ENCODE assay signal across 27 cellular contexts in the genomic region with DNA sequence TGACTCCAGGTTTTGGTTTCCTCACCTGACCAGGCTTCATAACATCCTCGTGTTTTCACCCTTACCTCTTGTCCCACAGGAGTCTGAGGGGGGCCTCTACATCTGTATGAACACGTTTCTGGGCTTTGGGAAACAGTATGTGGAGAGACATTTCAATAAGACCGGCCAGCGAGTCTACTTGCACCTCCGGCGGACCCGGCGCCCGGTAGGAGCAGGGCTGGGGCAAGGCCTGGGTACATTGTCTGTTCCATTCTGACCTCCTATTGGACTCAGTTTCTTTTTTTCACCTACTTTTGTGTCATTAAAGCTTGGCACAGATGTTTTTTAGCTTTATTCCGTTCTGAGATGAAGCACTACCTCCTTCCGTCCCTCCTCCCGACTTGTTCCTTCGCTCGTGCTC. TPM values are rescaled to one million over a fixed set of nuclear protein-coding genes. Genes with fewer than 3 reads are reported as not detected.
DNase-seq lines count a peak whose midpoint lies in the region; ATAC-seq, FAIRE-seq and TF ChIP-seq lines count a peak whose summit lies in the region.
"Had no signal": no experiment of that assay in that cellular context is flagged by ENCODE, and none has a peak within 500 bp of the region (broad histone marks: within the 10 kb centered on the region; RNA-seq: fewer than 3 reads in every experiment).

No MANE protein-coding gene starts in this region.

- H3K9me3 Mint-ChIP-seq in activated T-cell treated with anti-CD3 and anti-CD28 coated beads, Interleukin-2, amount 50 U/mL, for 24 hours: no peaks in the 10 kb centered on the region
- H3K9me3 Mint-ChIP-seq in activated T-cell treated with anti-CD3 and anti-CD28 coated beads, Interleukin-2, amount 50 U/mL, for 4 hours: no peaks in the 10 kb centered on the region
- no peaks in the 10 kb centered on the region for H3K9me3 Mint-ChIP-seq in activated naive CD8-positive, alpha-beta T cell treated with anti-CD3 and anti-CD28 coated beads, Interleukin-2, amount 50 U/mL, for 24 hours

- no peak overlapping the region for H3K4me2 ChIP-seq in PC-9

- CTCF ChIA-PET in PC-9 (lab: Charles Lee): interaction anchor here (0.6 kb wide), 1 partner anchor 37 kb away, joined by 3 read pairs; no protein-coding TSS in a partner anchor

- no peak for ATAC-seq in activated T-cell treated with anti-CD3 and anti-CD28 coated beads, Interleukin-2, amount 50 U/mL, for 4 hours
- no peak for ATAC-seq in activated naive CD8-positive, alpha-beta T cell treated with anti-CD3 and anti-CD28 coated beads, Interleukin-2, amount 50 U/mL, for 24 hours

- no peak for TF ChIP-seq CTCF in kidney (IDR thresholded peaks at IDR 0.05; ENCODE audit: borderline replicate concordance, extremely low read depth, insufficient read depth)
- TF ChIP-seq CTCF in PC-9 (conservative IDR thresholded peaks at IDR 0.05): no peak

- no TSS peak for BruUV-seq in PC-9 (replicated peaks; lab: Mats Ljungman, UMichigan)

- H3K27me3 Mint-ChIP-seq in activated T-cell treated with anti-CD3 and anti-CD28 coated beads, Interleukin-2, amount 50 U/mL, for 24 hours: no peaks in the 10 kb centered on the region
- no peaks in the 10 kb centered on the region for H3K27me3 Mint-ChIP-seq in activated T-cell treated with anti-CD3 and anti-CD28 coated beads, Interleukin-2, amount 50 U/mL, for 4 hours (ENCODE audit: low read depth)
- H3K27me3 Mint-ChIP-seq in activated naive CD8-positive, alpha-beta T cell treated with anti-CD3 and anti-CD28 coated beads, Interleukin-2, amount 50 U/mL, for 24 hours: no peaks in the 10 kb centered on the region

- no peaks in the 10 kb centered on the region for H3K9me2 ChIP-seq in PC-9 (ENCODE audit: insufficient read depth)

- peaks cover 28 to 40% of the 10 kb centered on the region in 2 donors for H3K36me3 ChIP-seq in kidney (ENCODE audit: control insufficient read depth in 1 of 2, insufficient read depth in 2 of 2, low read length in 2 of 2)
- peaks cover 43% of the 10 kb centered on the region in 2 donors for H3K36me3 ChIP-seq in stomach smooth muscle (ENCODE audit: control insufficient read depth in 2 of 2, insufficient read depth in 2 of 2, low read length in 2 of 2)
- peaks cover 30% of the 10 kb centered on the region for H3K36me3 ChIP-seq in PC-9 (ENCODE audit: low read depth)

- peaks cover 6 to 11% of the 10 kb centered on the region in 2 donors for H3K4me1 ChIP-seq in kidney (ENCODE audit: control insufficient read depth in 1 of 2, insufficient read depth in 1 of 2, low read depth in 1 of 2, low read length in 2 of 2)
- peaks cover 25% of the 10 kb centered on the region for H3K4me1 ChIP-seq in stomach smooth muscle (ENCODE audit: control insufficient read depth, insufficient read depth, low read length)
- peaks cover 17% of the 10 kb centered on the region for H3K4me1 ChIP-seq in PC-9 (replicated peaks; ENCODE audit: insufficient read depth)
- H3K4me1 ChIP-seq: BE2C had no signal

- H3K27ac ChIP-seq in kidney (ENCODE audit: low read depth in 2 of 2, low read length in 2 of 2): no peak overlapping the region
- H3K27ac ChIP-seq in stomach smooth muscle (ENCODE audit: low read length): peak overlapping the region; percentile 24
- no peak overlapping the region for H3K27ac ChIP-seq in PC-9
- H3K27ac ChIP-seq: 22Rv1, RWPE1 had no signal

- intact Hi-C loops in kidney (cut with DNase I) (no loop called here), PC-9 (cut with micrococcal nuclease; ENCODE audit: unreplicated experiment) (no loop called here)

- H3K79me2 ChIP-seq in PC-9 (ENCODE audit: low read depth): peaks cover 36% of the 10 kb centered on the region

- peaks cover 15% of the 10 kb centered on the region; the same call in 1 of the 2 replicates for H3F3A ChIP-seq in PC-9 (ENCODE audit: insufficient read depth, low read depth)

- H3K27ac Mint-ChIP-seq in activated T-cell treated with anti-CD3 and anti-CD28 coated beads, Interleukin-2, amount 50 U/mL, for 24 hours: peak overlapping the region; percentile 98
- H3K27ac Mint-ChIP-seq in activated naive CD8-positive, alpha-beta T cell treated with anti-CD3 and anti-CD28 coated beads, Interleukin-2, amount 50 U/mL, for 24 hours: peak overlapping the region; percentile 35
- H3K27ac Mint-ChIP-seq: CD14-positive monocyte had no signal

- H3K9me3 ChIP-seq in kidney (ENCODE audit: control insufficient read depth in 1 of 2, low read length in 2 of 2): no peaks in the 10 kb centered on the region
- H3K9me3 ChIP-seq in stomach smooth muscle (ENCODE audit: control insufficient read depth in 2 of 2, low read length in 2 of 2): no peaks in the 10 kb centered on the region
- H3K9me3 ChIP-seq in PC-9 (ENCODE audit: insufficient read depth, low read depth): no peaks in the 10 kb centered on the region
- H3K9me3 ChIP-seq: BE2C, MG63 had no signal

- no peak for DNase-seq in activated T-cell treated with anti-CD3 and anti-CD28 coated beads, Interleukin-2, amount 50 U/mL, for 24 hours
- no peak for DNase-seq in activated T-cell treated with anti-CD3 and anti-CD28 coated beads, Interleukin-2, amount 50 U/mL, for 4 hours
- no peak for DNase-seq in activated naive CD8-positive, alpha-beta T cell treated with anti-CD3 and anti-CD28 coated beads, Interleukin-2, amount 50 U/mL, for 24 hours
- DNase-seq in kidney (peak; percentile 47), globus pallidus (ENCODE audit: low spot score) (no peak), PC-9 (no peak)
- DNase-seq: BE2C; Calu3; DMS79 treated with DMSO at 0.1 percent for 48 hours; GF-D8; IMR-90; KG1; MG63; NCI-H1694; NCI-H2029 treated with DMSO at 0.1 percent for 48 hours; NCI-H446 treated with DMSO at 0.1 percent for 48 hours; NCI-H526; NCI-H82; NK-92 treated with Interleukin-12 subunit alpha and Interleukin-12 subunit beta, amount 100 ng/mL, for 24 hours; SHP77 treated with DMSO at 0.1 percent for 48 hours had no signal

- H3K4me3 ChIP-seq in kidney (ENCODE audit: low read length in 2 of 2) (no peak overlapping the region), stomach smooth muscle (ENCODE audit: low read length in 2 of 2) (no peak overlapping the region), PC-9 (no peak overlapping the region)
- H3K4me3 ChIP-seq: MG63 had no signal

- H3K9ac ChIP-seq in kidney (ENCODE audit: low read length in 2 of 2) (no peak overlapping the region), stomach smooth muscle (ENCODE audit: low read length in 2 of 2) (no peak overlapping the region)

- H3K4me3 Mint-ChIP-seq in activated T-cell treated with anti-CD3 and anti-CD28 coated beads, Interleukin-2, amount 50 U/mL, for 24 hours: no peak overlapping the region
- no peak overlapping the region for H3K4me3 Mint-ChIP-seq in activated T-cell treated with anti-CD3 and anti-CD28 coated beads, Interleukin-2, amount 50 U/mL, for 4 hours
- no peak overlapping the region for H3K4me3 Mint-ChIP-seq in activated naive CD8-positive, alpha-beta T cell treated with anti-CD3 and anti-CD28 coated beads, Interleukin-2, amount 50 U/mL, for 24 hours
- H3K4me3 Mint-ChIP-seq: CD14-positive monocyte had no signal

- no peak overlapping the region for H2AFZ ChIP-seq in PC-9

- peaks cover 90% of the 10 kb centered on the region for H3K36me3 Mint-ChIP-seq in activated T-cell treated with anti-CD3 and anti-CD28 coated beads, Interleukin-2, amount 50 U/mL, for 24 hours (ENCODE audit: low read depth)
- peaks cover 29% of the 10 kb centered on the region for H3K36me3 Mint-ChIP-seq in activated T-cell treated with anti-CD3 and anti-CD28 coated beads, Interleukin-2, amount 50 U/mL, for 4 hours (ENCODE audit: insufficient read depth)
- peaks cover 32% of the 10 kb centered on the region for H3K36me3 Mint-ChIP-seq in activated naive CD8-positive, alpha-beta T cell treated with anti-CD3 and anti-CD28 coated beads, Interleukin-2, amount 50 U/mL, for 24 hours (ENCODE audit: low read depth)

- peaks cover 10% of the 10 kb centered on the region; the same call in 1 of the 2 replicates for H4K20me1 ChIP-seq in PC-9 (ENCODE audit: insufficient read depth)

- peaks cover 31% of the 10 kb centered on the region for H3K4me1 Mint-ChIP-seq in activated T-cell treated with anti-CD3 and anti-CD28 coated beads, Interleukin-2, amount 50 U/mL, for 24 hours (ENCODE audit: low read depth)
- peaks cover 22% of the 10 kb centered on the region for H3K4me1 Mint-ChIP-seq in activated T-cell treated with anti-CD3 and anti-CD28 coated beads, Interleukin-2, amount 50 U/mL, for 4 hours (ENCODE audit: low read depth)
- peaks cover 28% of the 10 kb centered on the region for H3K4me1 Mint-ChIP-seq in activated naive CD8-positive, alpha-beta T cell treated with anti-CD3 and anti-CD28 coated beads, Interleukin-2, amount 50 U/mL, for 24 hours

- no peak for FAIRE-seq in kidney (lab: Jason Lieb, UNC)
- FAIRE-seq: GM12891, GM19239, H54 had no signal

- H3K27me3 ChIP-seq in stomach smooth muscle (ENCODE audit: control insufficient read depth in 1 of 2, insufficient read depth in 2 of 2, low read length in 2 of 2): no peaks in the 10 kb centered on the region
- H3K27me3 ChIP-seq in PC-9 (ENCODE audit: insufficient read depth, low read depth): no peaks in the 10 kb centered on the region
- H3K27me3 ChIP-seq: BE2C, MG63 had no signal

- POLR2A ChIA-PET in PC-9 (lab: Charles Lee; ENCODE audit: unreplicated experiment): no interaction called here

RNA-seq across cellular contexts. Expression of a gene that starts 3.4 kb away (rescaled TPM):
- 100 to 1,000 TPM; 169 to 192 (median 176) TPM for total RNA-seq in activated T-cell treated with anti-CD3 and anti-CD28 coated beads, Interleukin-2, amount 50 U/mL, for 4 hours
- total RNA-seq in kidney (75.5 TPM), PC-9 (2021) (267 and 308 TPM in 2 replicates)
- polyA plus RNA-seq in kidney (ENCODE audit: insufficient read depth, low read depth, low replicate concordance): 52.3 TPM

RNA-seq across cellular contexts. Expression of a gene that starts 4.2 kb away (rescaled TPM):
- total RNA-seq in activated T-cell treated with anti-CD3 and anti-CD28 coated beads, Interleukin-2, amount 50 U/mL, for 4 hours: 1 to 10 TPM; 1.7 to 4.0 (median 3.1) TPM
- 1.3 TPM for total RNA-seq in kidney
- polyA plus RNA-seq in kidney (ENCODE audit: insufficient read depth, low read depth, low replicate concordance): 2.1 TPM
- total RNA-seq in PC-9 (2021): 104 and 125 TPM in 2 replicates

RNA-seq across cellular contexts. Expression of a gene that starts 12.0 kb away (rescaled TPM):
- 1,000 to 10,000 TPM; 1,135 to 1,217 (median 1,169) TPM for total RNA-seq in activated T-cell treated with anti-CD3 and anti-CD28 coated beads, Interleukin-2, amount 50 U/mL, for 4 hours
- total RNA-seq in kidney (437 TPM), PC-9 (2021) (1,080 and 1,199 TPM in 2 replicates)
- polyA plus RNA-seq in kidney (ENCODE audit: insufficient read depth, low read depth, low replicate concordance): 1,220 TPM

RNA-seq across cellular contexts. Expression of a gene that starts 14.6 kb away (rescaled TPM):
- total RNA-seq in activated T-cell treated with anti-CD3 and anti-CD28 coated beads, Interleukin-2, amount 50 U/mL, for 4 hours: under 1 TPM; 0.13 to 0.90 (median 0.38) TPM
- total RNA-seq in kidney (2.6 TPM), PC-9 (2021) (not detected in 2 replicates)
- 1.4 TPM for polyA plus RNA-seq in kidney (ENCODE audit: insufficient read depth, low read depth, low replicate concordance)
- total RNA-seq: Calu3 had no signal
- polyA plus RNA-seq: CD14-positive monocyte had no signal

RNA-seq across cellular contexts. Expression of a gene that starts 17.8 kb away (rescaled TPM):
- 1 to 10 TPM; 5.6 to 8.5 (median 6.7) TPM for total RNA-seq in activated T-cell treated with anti-CD3 and anti-CD28 coated beads, Interleukin-2, amount 50 U/mL, for 4 hours
- 19.0 TPM for total RNA-seq in kidney
- polyA plus RNA-seq in kidney (ENCODE audit: insufficient read depth, low read depth, low replicate concordance): 21.3 TPM
- 28.9 and 30.1 TPM in 2 replicates for total RNA-seq in PC-9 (2021)

Comparison
In these comparisons a context has a peak if more than half of its experiments do, and no peak if none do; other contexts are left out.
1. RNA of a gene that starts 4.2 kb away (total RNA-seq): 104 to 125 TPM in PC-9; 1.7 to 4.0 TPM in activated T-cell treated with anti-CD3 and anti-CD28 coated beads, Interleukin-2, amount 50 U/mL, for 4 hours and 1.3 TPM in kidney (single experiment); every median in the first group is over 10 times any median in the second.